In the genomic region with DNA sequence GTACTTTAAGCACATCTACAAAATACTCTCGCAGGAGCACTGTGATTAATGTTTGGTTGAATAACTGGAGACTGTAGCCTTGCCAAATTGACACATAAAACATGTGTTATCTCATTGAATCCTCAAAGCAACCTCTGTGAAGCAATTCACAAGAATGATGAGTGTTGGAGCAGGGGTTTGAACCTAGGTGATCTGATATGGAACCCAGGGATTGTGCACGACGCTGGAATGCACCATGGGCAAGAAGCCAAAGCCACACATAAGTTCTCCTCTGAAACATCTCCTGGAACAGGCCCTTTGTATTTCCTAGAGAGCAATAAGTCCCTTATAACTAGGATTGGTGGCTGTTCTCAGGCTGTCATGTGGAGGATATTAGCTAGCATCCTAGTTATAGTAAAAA, we compare ENCODE assay signal across 14 cellular contexts.
A peak's percentile ranks its signal among the peaks of the same experiment; 100 is the strongest.
DNase-seq lines count a peak whose midpoint lies in the region; FAIRE-seq and TF ChIP-seq lines count a peak whose summit lies in the region.
"Had no signal": no experiment of that assay in that cellular context is flagged by ENCODE, and none has a peak within 500 bp of the region (broad histone marks: within the 10 kb centered on the region; RNA-seq: fewer than 3 reads in every experiment).

No MANE protein-coding gene starts in this region.

- H3K4me3 ChIP-seq in bronchial epithelial cell (ENCODE audit: low read depth, low read length): no peak overlapping the region
- H3K4me3 ChIP-seq: stomach had no signal

- H3K27ac Mint-ChIP-seq in neural crest cell (ENCODE audit: unreplicated experiment) (peak overlapping the region; percentile 58), progenitor cell of endocrine pancreas (no peak overlapping the region)

- peak; percentile 90 for DNase-seq in Daoy (ENCODE audit: low read depth)
- peak; percentile 97 for DNase-seq in M059J (ENCODE audit: low read depth)
- peak; percentile 91 for DNase-seq in bronchial epithelial cell (ENCODE audit: low read depth)
- no peak for DNase-seq in neural crest cell (ENCODE audit: low read depth, low spot score)
- DNase-seq in progenitor cell of endocrine pancreas (ENCODE audit: low spot score, unreplicated experiment): no peak
- DNase-seq in DMS79 (lab: John Stamatoyannopoulos, UW): no peak
- DNase-seq in foreskin melanocyte: no peak
- no peak for DNase-seq in HuH-7.5 (ENCODE audit: low spot score)
- DNase-seq: activated CD4-positive, alpha-beta T cell treated with anti-CD3 and anti-CD28 coated beads, Interleukin-2, amount 50 U/mL, for 1 hour; DND-41; H7; NCI-H1694 treated with DMSO at 0.1 percent for 48 hours; stimulated activated CD4-positive, alpha-beta T cell treated with anti-CD3 and anti-CD28 coated beads, Interleukin-12 subunit alpha, Interleukin-12 subunit beta, amount 100 ng/mL, for 4 hours; stomach had no signal

- H3K36me3 ChIP-seq in bronchial epithelial cell (ENCODE audit: control insufficient read depth, insufficient read depth, low read length): no peaks in the 10 kb centered on the region
- H3K36me3 ChIP-seq: stomach had no signal

- H3K27me3 ChIP-seq in bronchial epithelial cell (ENCODE audit: control insufficient read depth, insufficient read depth, low read length): no peaks in the 10 kb centered on the region
- H3K27me3 ChIP-seq: stomach had no signal

- peaks cover 3% of the 10 kb centered on the region for H3K4me1 Mint-ChIP-seq in neural crest cell
- H3K4me1 Mint-ChIP-seq in progenitor cell of endocrine pancreas (ENCODE audit: low read depth): peaks cover 4% of the 10 kb centered on the region

- H3K9me3 Mint-ChIP-seq in neural crest cell (no peaks in the 10 kb centered on the region), progenitor cell of endocrine pancreas (ENCODE audit: low read depth) (no peaks in the 10 kb centered on the region)

- H3K4me3 Mint-ChIP-seq in neural crest cell: no peak overlapping the region
- no peak overlapping the region for H3K4me3 Mint-ChIP-seq in progenitor cell of endocrine pancreas (ENCODE audit: low read depth)

- no peak for FAIRE-seq in bronchial epithelial cell (lab: Jason Lieb, UNC)

- no peaks in the 10 kb centered on the region for H3K36me3 Mint-ChIP-seq in neural crest cell (ENCODE audit: low read depth)
- no peaks in the 10 kb centered on the region for H3K36me3 Mint-ChIP-seq in progenitor cell of endocrine pancreas (ENCODE audit: insufficient read depth)

- TF ChIP-seq CTCF in bronchial epithelial cell (IDR thresholded peaks at IDR 0.05; ENCODE audit: insufficient read depth, low read length, severe bottlenecking) (no peak), neural crest cell (conservative IDR thresholded peaks at IDR 0.05) (no peak), progenitor cell of endocrine pancreas (IDR thresholded peaks at IDR 0.05; ENCODE audit: unreplicated experiment) (no peak)

- H3K27me3 Mint-ChIP-seq in neural crest cell (ENCODE audit: low read depth): no peaks in the 10 kb centered on the region
- H3K27me3 Mint-ChIP-seq in progenitor cell of endocrine pancreas: no peaks in the 10 kb centered on the region

Comparison
In these comparisons a context has a peak if more than half of its experiments do, and no peak if none do; other contexts are left out.
1. DNase-seq: peak in Daoy (single experiment), M059J (single experiment) and bronchial epithelial cell (single experiment); none in neural crest cell (single experiment), progenitor cell of endocrine pancreas (single experiment), DMS79 (single experiment), foreskin melanocyte (single experiment) and HuH-7.5 (single experiment).